8 cellular contexts compared by ENCODE assay signal in the genomic region with DNA sequence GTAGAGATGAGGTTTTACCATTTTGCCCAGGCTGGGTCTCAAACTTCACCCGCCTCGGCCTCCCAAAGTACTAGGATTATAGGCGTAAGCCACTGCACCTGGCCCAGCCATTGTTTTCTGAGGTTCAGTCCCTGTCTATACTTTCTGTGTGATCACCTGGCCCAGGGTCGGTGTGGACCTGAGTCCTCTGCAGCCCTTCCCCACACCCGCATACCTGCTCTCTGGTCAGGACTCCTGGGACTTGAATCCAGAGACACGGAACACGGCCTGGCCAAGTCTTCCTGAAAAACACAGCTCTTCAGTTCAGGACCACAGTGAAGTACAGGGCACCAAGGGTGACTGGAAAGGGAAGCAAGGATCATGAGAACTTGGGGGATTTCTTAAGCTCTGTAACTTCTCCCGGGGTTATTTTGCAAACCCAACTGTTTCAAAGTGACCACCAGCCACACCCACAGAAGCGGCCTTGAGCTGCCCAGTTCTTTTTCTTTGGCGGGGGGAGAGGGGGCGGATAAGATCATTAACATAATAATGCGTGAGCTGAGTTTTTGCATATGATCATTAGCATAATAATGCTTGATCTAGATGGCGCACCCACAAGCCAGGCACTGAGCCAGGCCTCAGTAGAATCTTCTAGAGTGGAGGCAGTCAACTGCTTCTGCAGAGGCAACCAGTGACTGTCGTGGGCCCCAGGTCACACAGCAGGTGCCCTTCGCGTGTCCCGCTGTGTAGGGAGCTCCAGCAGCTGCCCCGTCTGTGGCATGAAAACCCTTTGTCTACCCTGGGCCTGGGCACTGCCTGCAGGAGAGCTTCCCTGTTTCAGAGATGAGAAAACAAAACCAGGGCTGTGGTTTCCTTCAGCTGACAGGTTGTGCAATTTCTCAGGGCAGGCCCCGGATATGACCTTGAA. TPM values are rescaled to one million over a fixed set of nuclear protein-coding genes. Genes with fewer than 3 reads are reported as not detected.
DNase-seq lines count a peak whose midpoint lies in the region; ATAC-seq and TF ChIP-seq lines count a peak whose summit lies in the region.

No MANE protein-coding gene starts in this region.

- no peaks in the 10 kb centered on the region for H3K36me3 ChIP-seq in uterus

- peaks cover 0 to 28% of the 10 kb centered on the region in 2 donors for H3K4me1 ChIP-seq in uterus

- peak; percentile 37 for ATAC-seq in GM18498 (IDR thresholded peaks at IDR 0.05; ENCODE audit: unreplicated experiment)
- ATAC-seq in HG02623 (IDR thresholded peaks at IDR 0.05; ENCODE audit: unreplicated experiment), result peak; percentile 30
- peak; percentile 12 for ATAC-seq in left ventricle myocardium superior

- H3K27me3 ChIP-seq in uterus, result no peaks in the 10 kb centered on the region

- no peaks in the 10 kb centered on the region for H3K9me3 ChIP-seq in uterus

- H3K4me3 ChIP-seq in uterus, result no peak overlapping the region

- peak; percentile 94 for DNase-seq in OCI-M1 (lab: John Stamatoyannopoulos, UW)
- peak; percentile 54 for DNase-seq in activated naive CD4-positive, alpha-beta T cell treated with Interleukin-2 at 50 U/mL for 16 hours
- DNase-seq in left ventricle myocardium superior, result peak; percentile 62
- peak; percentile 68 for DNase-seq in stimulated activated CD4-positive, alpha-beta T cell treated with anti-CD3 and anti-CD28 coated beads, Interleukin-15, amount 100 ng/mL, for 24 hours
- no peak for DNase-seq in HuH-7 (ENCODE audit: low spot score)
- DNase-seq in uterus, result no peak

- TF ChIP-seq POLR2A in uterus (IDR thresholded peaks at IDR 0.05), result no peak

- TF ChIP-seq CTCF in uterus (IDR thresholded peaks at IDR 0.05), result no peak

- intact Hi-C loops in left ventricle myocardium superior (cut with micrococcal nuclease), result loop anchor here (10.0 kb wide), 1 partner anchor 115 kb away; the partner anchor contains the start of gene GNB1
- intact Hi-C loops in uterus (cut with DNase I; ENCODE audit: low total_unique reads), result no loop called here

- peak overlapping the region in 1 of 2 donors; percentile 7 for H3K27ac ChIP-seq in uterus

RNA-seq across cellular contexts. Expression of gene NADK, which starts 1.7 kb away (rescaled TPM):
- 24.4 TPM for total RNA-seq in left ventricle myocardium superior
- total RNA-seq in uterus, result 10 to 100 TPM; 40.1 to 76.9 (median 51.8) TPM

RNA-seq across cellular contexts. Expression of gene CDK11A, which starts 55.8 kb away (rescaled TPM):
- total RNA-seq in left ventricle myocardium superior, result 22.3 TPM
- 10 to 100 TPM in 2 of 4 donors, 1 to 10 TPM in 2; 1.8 to 60.0 (median 7.5) TPM for total RNA-seq in uterus

Comparison
In these comparisons a context has a peak if more than half of its experiments do, and no peak if none do; other contexts are left out.
1. DNase-seq: peak in OCI-M1 (single experiment), activated naive CD4-positive, alpha-beta T cell treated with Interleukin-2 at 50 U/mL for 16 hours (single experiment), left ventricle myocardium superior (single experiment) and stimulated activated CD4-positive, alpha-beta T cell treated with anti-CD3 and anti-CD28 coated beads, Interleukin-15, amount 100 ng/mL, for 24 hours (single experiment); none in HuH-7 (single experiment) and uterus (0 of 2).
2. Peak in every context shown above with its lines, with median percentiles within 50 percentile points of each other: ATAC-seq.